Comparison of ENCODE assay signal across 8 cellular contexts in the genomic region with DNA sequence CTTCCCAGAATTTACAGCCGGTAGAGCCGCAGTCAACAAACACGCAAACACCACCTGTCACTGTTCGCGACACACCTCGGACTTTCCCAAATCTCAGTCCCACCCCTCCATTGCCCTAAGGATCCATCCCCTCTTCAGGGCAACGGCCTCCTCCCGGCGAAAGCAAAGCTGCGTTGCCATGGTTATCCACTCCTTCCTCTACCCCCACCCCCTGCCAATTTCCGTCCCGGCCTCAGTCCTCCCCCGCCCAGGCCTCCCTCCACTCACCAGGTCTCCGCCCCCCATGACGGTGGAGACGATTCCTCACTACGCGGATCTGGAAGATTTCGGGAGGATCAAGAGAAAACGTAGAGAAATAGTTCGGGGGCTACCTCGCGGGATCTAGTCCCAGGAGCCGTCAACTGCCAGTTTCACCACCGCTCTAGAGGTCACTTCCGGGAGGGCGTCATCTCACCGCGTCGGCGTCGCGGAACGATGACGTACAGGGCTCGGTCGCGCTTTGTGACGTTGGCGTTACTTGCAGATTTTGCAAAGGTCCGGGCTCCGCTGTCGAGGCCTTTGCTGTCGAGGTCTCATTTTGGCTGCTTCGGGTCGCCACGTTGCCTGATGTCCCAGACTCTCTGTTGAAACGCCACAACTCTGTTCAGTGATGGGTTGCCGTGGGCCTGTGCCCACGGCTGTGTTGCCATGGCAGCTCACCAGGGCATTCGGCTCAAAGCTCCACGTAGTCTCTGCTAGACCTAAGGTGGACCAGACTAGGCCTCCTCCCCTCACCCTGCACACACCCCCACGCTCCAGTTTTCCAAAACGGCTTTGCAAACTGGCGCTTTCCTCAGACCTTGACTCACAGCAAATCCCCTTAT. TPM values are rescaled to one million over a fixed set of nuclear protein-coding genes. Genes with fewer than 3 reads are reported as not detected.
DNase-seq lines count a peak whose midpoint lies in the region; ATAC-seq and TF ChIP-seq lines count a peak whose summit lies in the region.

A gene (minus strand): TSS at position 423 of the 863 bp plus-strand sequence. CDS start 138 bp downstream, at position 285.

- no peak for TF ChIP-seq CTCF in A673 (conservative IDR thresholded peaks at IDR 0.05; ENCODE audit: low read depth, low read length)
- no peak for TF ChIP-seq CTCF in activated B cell treated with CpG ODN at 0.5 μM for 24 hours (IDR thresholded peaks at IDR 0.05)
- no peak for TF ChIP-seq CTCF in cardiac fibroblast (IDR thresholded peaks at IDR 0.05; ENCODE audit: low read depth, low read length)

- H3K27ac ChIP-seq in A673 (ENCODE audit: low read depth, low read length, poor library complexity, severe bottlenecking), result peak within 1 kb of the TSS; percentile 100

- H3K36me3 ChIP-seq in A673 (ENCODE audit: insufficient read depth, low read length, poor library complexity, severe bottlenecking), result peaks cover 3% of the 10 kb centered on the region

- intact Hi-C loops in A673 (cut with micrococcal nuclease; ENCODE audit: unreplicated experiment) (no loop called here), activated B cell treated with CpG ODN at 0.5 μM for 24 hours (cut with micrococcal nuclease) (loop anchor here (1.0 to 2.0 kb wide), 6 partner anchors 26 to 142 kb away; a partner anchor contains a TSS)

- H3K36me3 Mint-ChIP-seq in activated B cell treated with CpG ODN at 0.5 μM for 24 hours (ENCODE audit: low read depth) (peaks cover 33% of the 10 kb centered on the region), immature natural killer cell (peaks cover 8 to 14% (median 12%) of the 10 kb centered on the region in 3 donors)

- BruUV-seq in A673 (replicated peaks; lab: Mats Ljungman, UMichigan), result no TSS peak

- CTCF ChIA-PET in A673 (lab: Charles Lee), result no interaction called here
- CTCF ChIA-PET in activated B cell treated with CpG ODN at 0.5 μM for 24 hours (lab: Charles Lee), result interaction anchor here (0.5 to 1.0 kb wide), 2 partner anchors 29 to 328 kb away, joined by 4 read pairs; a partner anchor contains a TSS

- peaks cover 29% of the 10 kb centered on the region for H3K4me1 Mint-ChIP-seq in activated B cell treated with CpG ODN at 0.5 μM for 24 hours
- peaks cover 28 to 41% of the 10 kb centered on the region in 2 donors for H3K4me1 Mint-ChIP-seq in immature natural killer cell

- H3K4me3 ChIP-seq in A673 (ENCODE audit: low read depth, low read length, poor library complexity, severe bottlenecking) (peak within 1 kb of the TSS; percentile 83), cardiac fibroblast (replicated peaks in 1 of 2; ENCODE audit: low read depth in 2 of 2, low read length in 2 of 2) (peak within 1 kb of the TSS; percentile 62 to 90)

- ATAC-seq in GM18873 (IDR thresholded peaks at IDR 0.05; ENCODE audit: low FRiP score, unreplicated experiment), result peak; percentile 76
- peak; percentile 85 for ATAC-seq in HG03175 (IDR thresholded peaks at IDR 0.05; ENCODE audit: unreplicated experiment)
- peak; percentile 80 for ATAC-seq in activated B cell treated with CpG ODN at 0.5 μM for 24 hours (ENCODE audit: low read depth)

- H3K4me1 ChIP-seq in A673 (ENCODE audit: insufficient read depth, low read length, poor library complexity, severe bottlenecking), result no peaks in the 10 kb centered on the region

- H3K27ac Mint-ChIP-seq in activated B cell treated with CpG ODN at 0.5 μM for 24 hours (peak within 1 kb of the TSS; percentile 99), immature natural killer cell (peak within 1 kb of the TSS; percentile 98 to 99 (median 99))

- POLR2A ChIA-PET in A673 (lab: Charles Lee; ENCODE audit: low non-redundant PET) (no interaction called here), activated B cell treated with CpG ODN at 0.5 μM for 24 hours (lab: Charles Lee) (interaction anchor here (0.5 to 4.1 kb wide), 20 partner anchors 16 to 1711 kb away, joined by 3 to 61 read pairs (median 4); a partner anchor contains a TSS)

- H3K27me3 ChIP-seq in A673 (replicated peaks; ENCODE audit: insufficient read depth, low read depth, low read length, poor library complexity), result no peaks in the 10 kb centered on the region

- H3K27me3 Mint-ChIP-seq in activated B cell treated with CpG ODN at 0.5 μM for 24 hours (peaks cover 3% of the 10 kb centered on the region), immature natural killer cell (ENCODE audit: low read depth in 3 of 3) (peaks cover 9 to 20% (median 11%) of the 10 kb centered on the region in 3 donors)

- H3K4me3 Mint-ChIP-seq in activated B cell treated with CpG ODN at 0.5 μM for 24 hours, result peak within 1 kb of the TSS; percentile 98
- peak within 1 kb of the TSS; percentile 97 to 99 (median 98) for H3K4me3 Mint-ChIP-seq in immature natural killer cell

- DNase-seq in A673 (ENCODE audit: low spot score) (peak; percentile 89), NCI-H345 (lab: John Stamatoyannopoulos, UW) (peak; percentile 93), activated B cell treated with CpG ODN at 0.5 μM for 24 hours (peak; percentile 99), cardiac fibroblast (ENCODE audit: low read depth in 2 of 2) (peak; percentile 98), immature natural killer cell (peak; percentile 97 to 98 (median 98)), smooth muscle cell of the brain vasculature (ENCODE audit: low read depth, low spot score) (peak; percentile 96)

- no peaks in the 10 kb centered on the region for H3K9me3 ChIP-seq in A673 (ENCODE audit: low read depth, low read length, poor library complexity, severe bottlenecking)

- no peaks in the 10 kb centered on the region for H3K9me3 Mint-ChIP-seq in activated B cell treated with CpG ODN at 0.5 μM for 24 hours
- no peaks in the 10 kb centered on the region for H3K9me3 Mint-ChIP-seq in immature natural killer cell

RNA-seq across cellular contexts. Expression of the gene that starts here (rescaled TPM):
- total RNA-seq in A673 (2021) (13.5 and 14.1 TPM in 2 replicates), activated B cell treated with CpG ODN at 0.5 μM for 24 hours (35.6 and 38.3 TPM in 2 replicates)
- 10 to 100 TPM in 1 of 3 donors, 1 to 10 TPM in 2; 4.3 to 11.1 (median 5.2) TPM for polyA plus RNA-seq in immature natural killer cell

Comparison
In these comparisons a context has a peak if more than half of its experiments do, and no peak if none do; other contexts are left out.
1. Peak in every context shown above with its lines: DNase-seq, ATAC-seq, H3K4me3 ChIP-seq and H3K27ac ChIP-seq.